16 cellular contexts compared by ENCODE assay signal in genomic region chr3:52341123-52341522, GRCh38. TPM values are rescaled to one million over a fixed set of nuclear protein-coding genes. Genes with fewer than 3 reads are reported as not detected.
DNase-seq lines count a peak whose midpoint lies in the region; ATAC-seq and TF ChIP-seq lines count a peak whose summit lies in the region.
"Had no signal": no experiment of that assay in that cellular context is flagged by ENCODE, and none has a peak within 500 bp of the region (broad histone marks: within the 10 kb centered on the region; RNA-seq: fewer than 3 reads in every experiment).

No MANE protein-coding gene starts in this region.

- H3K4me3 ChIP-seq in NB4 (ENCODE audit: low read depth, low read length): no peak overlapping the region
- H3K4me3 ChIP-seq: MG63 had no signal

- H3K27me3 Mint-ChIP-seq in activated T-helper 17 cell treated with anti-CD3 and anti-CD28 coated beads, Interleukin-2, amount 50 U/mL, for 72 hours: no peaks in the 10 kb centered on the region
- H3K27me3 Mint-ChIP-seq: CD4-positive, alpha-beta memory T cell; IgD-negative memory B cell had no signal

- intact Hi-C loops in posterior vena cava (cut with DNase I): loop anchor here in 1 of 2 donors (5.0 kb wide), 1 partner anchor 114 kb away; the partner anchor contains the start of gene TLR9

- H3K27ac Mint-ChIP-seq in activated T-helper 17 cell treated with anti-CD3 and anti-CD28 coated beads, Interleukin-2, amount 50 U/mL, for 72 hours: no peak overlapping the region

- DNase-seq in GF-D8 (lab: John Stamatoyannopoulos, UW) (peak; percentile 84), NB4 (ENCODE audit: low read depth) (peak; percentile 78), SKM-1 (lab: John Stamatoyannopoulos, UW; ENCODE audit: unreplicated experiment) (peak; percentile 82), posterior vena cava (ENCODE audit: low spot score) (peak; percentile 7), D341Med (ENCODE audit: low spot score) (no peak), NCI-H146 (lab: John Stamatoyannopoulos, UW) (no peak)
- DNase-seq: CD4-positive, alpha-beta memory T cell; EL; MG63; NCI-H1417; NCI-H1930; NCI-H226; NCI-H524 treated with DMSO at 0.1 percent for 48 hours; SHP77 treated with DMSO at 0.1 percent for 48 hours had no signal

- H3K4me3 Mint-ChIP-seq in activated T-helper 17 cell treated with anti-CD3 and anti-CD28 coated beads, Interleukin-2, amount 50 U/mL, for 72 hours: no peak overlapping the region
- H3K4me3 Mint-ChIP-seq: CD4-positive, alpha-beta memory T cell; IgD-negative memory B cell had no signal

- ATAC-seq in activated T-helper 17 cell treated with anti-CD3 and anti-CD28 coated beads, Interleukin-2, amount 50 U/mL, for 72 hours (replicated peaks): no peak

- no peak for TF ChIP-seq POLR2A in NB4 (IDR thresholded peaks at IDR 0.05; ENCODE audit: extremely low read depth, insufficient read length)

- H3K4me1 Mint-ChIP-seq in activated T-helper 17 cell treated with anti-CD3 and anti-CD28 coated beads, Interleukin-2, amount 50 U/mL, for 72 hours: peaks cover 7% of the 10 kb centered on the region

- TF ChIP-seq CTCF in NB4 (IDR thresholded peaks at IDR 0.05; ENCODE audit: low read depth, low read length): no peak

- H3K9me3 Mint-ChIP-seq in activated T-helper 17 cell treated with anti-CD3 and anti-CD28 coated beads, Interleukin-2, amount 50 U/mL, for 72 hours: no peaks in the 10 kb centered on the region
- H3K9me3 Mint-ChIP-seq: CD4-positive, alpha-beta memory T cell; IgD-negative memory B cell had no signal

- peaks cover 6% of the 10 kb centered on the region for H3K36me3 Mint-ChIP-seq in activated T-helper 17 cell treated with anti-CD3 and anti-CD28 coated beads, Interleukin-2, amount 50 U/mL, for 72 hours (ENCODE audit: low read depth)

RNA-seq across cellular contexts. Expression of gene DNAH1, which starts 25.0 kb away (rescaled TPM):
- 1 to 10 TPM; 7.2 to 9.4 TPM for total RNA-seq in posterior vena cava
- 10 to 100 TPM; 17.2 to 26.5 TPM for total RNA-seq in activated T-helper 17 cell treated with anti-CD3 and anti-CD28 coated beads, Interleukin-2, amount 50 U/mL, for 72 hours

RNA-seq across cellular contexts. Expression of gene GLYCTK, which starts 53.5 kb away (rescaled TPM):
- 1 to 10 TPM; 6.8 to 8.7 TPM for total RNA-seq in posterior vena cava
- total RNA-seq in activated T-helper 17 cell treated with anti-CD3 and anti-CD28 coated beads, Interleukin-2, amount 50 U/mL, for 72 hours: 10 to 100 TPM; 22.8 to 25.2 TPM

Comparison
In these comparisons a context has a peak if more than half of its experiments do, and no peak if none do; other contexts are left out.
1. DNase-seq: peak in GF-D8 (single experiment), NB4 (single experiment), SKM-1 (single experiment) and posterior vena cava (single experiment); none in D341Med (single experiment) and NCI-H146 (single experiment).